Comparison of ENCODE assay signal across 34 cellular contexts in the genomic region with DNA sequence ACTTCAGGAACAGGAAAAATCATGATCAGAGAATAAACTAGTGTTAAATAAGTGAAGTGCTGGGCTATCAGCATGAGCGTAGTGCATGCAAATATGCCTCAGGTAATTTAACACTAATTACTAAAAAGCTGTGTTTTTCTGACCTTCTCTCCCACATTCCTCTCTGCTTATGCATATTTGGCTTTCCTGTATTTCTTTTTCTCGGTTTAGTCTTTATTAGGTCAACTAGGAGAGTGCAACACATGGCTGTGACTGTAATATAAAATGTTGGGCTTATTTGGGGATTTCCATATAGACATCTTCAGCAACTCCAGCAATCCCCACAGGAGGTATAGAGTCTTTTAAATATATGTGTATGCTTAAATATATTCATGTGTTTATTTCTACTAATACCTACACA.
"Had no signal": no experiment of that assay in that cellular context is flagged by ENCODE, and none has a peak within 500 bp of the region (broad histone marks: within the 10 kb centered on the region; RNA-seq: fewer than 3 reads in every experiment).

No MANE protein-coding gene starts in this region.

- H3K9me3 ChIP-seq: ascending aorta had no signal

- H3K27me3 Mint-ChIP-seq: activated B cell treated with CpG ODN at 0.5 μM for 24 hours; activated CD4-positive, alpha-beta memory T cell treated with anti-CD3 and anti-CD28 coated beads, Interleukin-2, amount 10 ng/mL, durations not matched to agents 7 days and 5 days; activated CD4-positive, alpha-beta T cell treated with anti-CD3 and anti-CD28 coated beads for 36 hours; activated CD4-positive, alpha-beta T cell treated with anti-CD3 and anti-CD28 coated beads, Interleukin-2, amount 10 ng/mL, durations not matched to agents 7 days and 5 days; activated CD8-positive, alpha-beta memory T cell treated with anti-CD3 and anti-CD28 coated beads, Interleukin-2, amount 10 ng/mL, durations not matched to agents 7 days and 5 days; activated naive CD4-positive, alpha-beta T cell treated with anti-CD3 and anti-CD28 coated beads, Interleukin-2, amount 10 ng/mL, durations not matched to agents 7 days and 5 days; activated naive CD4-positive, alpha-beta T cell treated with anti-CD3 and anti-CD28 coated beads, Interleukin-2, amount 50 U/mL, for 24 hours; activated naive CD8-positive, alpha-beta T cell; activated naive CD8-positive, alpha-beta T cell treated with anti-CD3 and anti-CD28 coated beads, Interleukin-2, amount 10 ng/mL, durations not matched to agents 7 days and 5 days; activated naive CD8-positive, alpha-beta T cell treated with anti-CD3 and anti-CD28 coated beads, Interleukin-2, amount 50 U/mL, for 24 hours; activated T-cell treated with anti-CD3 and anti-CD28 coated beads, Interleukin-2, amount 50 U/mL, for 24 hours; central memory CD8-positive, alpha-beta T cell had no signal

- DNase-seq: activated B cell treated with CpG ODN at 0.5 μM for 24 hours; activated CD4-positive, alpha-beta memory T cell treated with anti-CD3 and anti-CD28 coated beads, Interleukin-2, amount 10 ng/mL, durations not matched to agents 7 days and 5 days; activated CD4-positive, alpha-beta T cell treated with anti-CD3 and anti-CD28 coated beads for 1 hour; activated CD4-positive, alpha-beta T cell treated with anti-CD3 and anti-CD28 coated beads for 36 hours; activated CD4-positive, alpha-beta T cell treated with anti-CD3 and anti-CD28 coated beads for 48 hours; activated CD4-positive, alpha-beta T cell treated with anti-CD3 and anti-CD28 coated beads, Interleukin-2, amount 10 ng/mL, durations not matched to agents 7 days and 5 days; activated CD4-positive, alpha-beta T cell treated with anti-CD3 and anti-CD28 coated beads, Interleukin-2, amount 50 U/mL, for 48 hours; activated CD8-positive, alpha-beta memory T cell treated with anti-CD3 and anti-CD28 coated beads for 24 hours; activated CD8-positive, alpha-beta memory T cell treated with anti-CD3 and anti-CD28 coated beads, Interleukin-2, amount 10 ng/mL, durations not matched to agents 7 days and 5 days; activated CD8-positive, alpha-beta memory T cell treated with anti-CD3 and anti-CD28 coated beads, Interleukin-2, amount 50 U/mL, for 48 hours; activated CD8-positive, alpha-beta T cell treated with anti-CD3 and anti-CD28 coated beads, Interleukin-2, amount 10 ng/mL, durations not matched to agents 7 days and 5 days; activated effector memory CD4-positive, alpha-beta T cell treated with Interleukin-2 at 50 U/mL for 16 hours; activated gamma-delta T cell; activated naive CD4-positive, alpha-beta T cell treated with anti-CD3 and anti-CD28 coated beads, Interleukin-2, amount 10 ng/mL, durations not matched to agents 7 days and 5 days; activated naive CD4-positive, alpha-beta T cell treated with Interleukin-2 at 50 U/mL for 16 hours; activated naive CD8-positive, alpha-beta T cell treated with anti-CD3 and anti-CD28 coated beads, Interleukin-2, amount 10 ng/mL, durations not matched to agents 7 days and 5 days; activated naive CD8-positive, alpha-beta T cell treated with anti-CD3 and anti-CD28 coated beads, Interleukin-2, amount 50 U/mL, for 24 hours; activated T-cell treated with anti-CD3 and anti-CD28 coated beads, Interleukin-2, amount 50 U/mL, for 24 hours; activated T-cell treated with anti-CD3 and anti-CD28 coated beads, Interleukin-2, amount 50 U/mL, for 48 hours; cerebellar nuclear complex; T-helper 1 cell; T-helper 2 cell; T-helper 9 cell had no signal

- H3K4me3 Mint-ChIP-seq: activated B cell treated with CpG ODN at 0.5 μM for 24 hours; activated CD4-positive, alpha-beta memory T cell treated with anti-CD3 and anti-CD28 coated beads, Interleukin-2, amount 10 ng/mL, durations not matched to agents 7 days and 5 days; activated CD4-positive, alpha-beta T cell treated with anti-CD3 and anti-CD28 coated beads for 36 hours; activated CD4-positive, alpha-beta T cell treated with anti-CD3 and anti-CD28 coated beads, Interleukin-2, amount 10 ng/mL, durations not matched to agents 7 days and 5 days; activated CD8-positive, alpha-beta memory T cell treated with anti-CD3 and anti-CD28 coated beads, Interleukin-2, amount 10 ng/mL, durations not matched to agents 7 days and 5 days; activated CD8-positive, alpha-beta T cell treated with anti-CD3 and anti-CD28 coated beads, Interleukin-2, amount 10 ng/mL, durations not matched to agents 7 days and 5 days; activated naive CD4-positive, alpha-beta T cell treated with anti-CD3 and anti-CD28 coated beads, Interleukin-2, amount 10 ng/mL, durations not matched to agents 7 days and 5 days; activated naive CD4-positive, alpha-beta T cell treated with anti-CD3 and anti-CD28 coated beads, Interleukin-2, amount 50 U/mL, for 24 hours; activated naive CD8-positive, alpha-beta T cell; activated naive CD8-positive, alpha-beta T cell treated with anti-CD3 and anti-CD28 coated beads, Interleukin-2, amount 10 ng/mL, durations not matched to agents 7 days and 5 days; activated naive CD8-positive, alpha-beta T cell treated with anti-CD3 and anti-CD28 coated beads, Interleukin-2, amount 50 U/mL, for 24 hours; activated T-cell treated with anti-CD3 and anti-CD28 coated beads, Interleukin-2, amount 50 U/mL, for 24 hours; brain; central memory CD8-positive, alpha-beta T cell; T-helper 1 cell treated with Interleukin-12 subunit alpha and Interleukin-12 subunit beta and Interleukin-4 antibody, amounts not matched to agents 30 μg/mL and 1 μg/mL, for 36 hours; T-helper 2 cell treated with Interferon-gamma antibody and Interleukin-4, amounts not matched to agents 5 μg/mL and 100 μg/mL, for 36 hours had no signal

- H3K36me3 Mint-ChIP-seq: activated CD8-positive, alpha-beta memory T cell treated with anti-CD3 and anti-CD28 coated beads, Interleukin-2, amount 10 ng/mL, durations not matched to agents 7 days and 5 days; activated naive CD4-positive, alpha-beta T cell treated with anti-CD3 and anti-CD28 coated beads, Interleukin-2, amount 10 ng/mL, durations not matched to agents 7 days and 5 days; activated naive CD4-positive, alpha-beta T cell treated with anti-CD3 and anti-CD28 coated beads, Interleukin-2, amount 50 U/mL, for 24 hours; activated naive CD8-positive, alpha-beta T cell; activated naive CD8-positive, alpha-beta T cell treated with anti-CD3 and anti-CD28 coated beads, Interleukin-2, amount 10 ng/mL, durations not matched to agents 7 days and 5 days; brain had no signal

- H3K36me3 ChIP-seq: ascending aorta, cardiac muscle cell had no signal

- H3K27ac Mint-ChIP-seq: activated B cell treated with CpG ODN at 0.5 μM for 24 hours; activated CD4-positive, alpha-beta memory T cell treated with anti-CD3 and anti-CD28 coated beads, Interleukin-2, amount 10 ng/mL, durations not matched to agents 7 days and 5 days; activated CD4-positive, alpha-beta T cell treated with anti-CD3 and anti-CD28 coated beads for 36 hours; activated CD4-positive, alpha-beta T cell treated with anti-CD3 and anti-CD28 coated beads, Interleukin-2, amount 10 ng/mL, durations not matched to agents 7 days and 5 days; activated CD8-positive, alpha-beta memory T cell treated with anti-CD3 and anti-CD28 coated beads, Interleukin-2, amount 10 ng/mL, durations not matched to agents 7 days and 5 days; activated CD8-positive, alpha-beta T cell treated with anti-CD3 and anti-CD28 coated beads, Interleukin-2, amount 10 ng/mL, durations not matched to agents 7 days and 5 days; activated naive CD4-positive, alpha-beta T cell treated with anti-CD3 and anti-CD28 coated beads, Interleukin-2, amount 10 ng/mL, durations not matched to agents 7 days and 5 days; activated naive CD4-positive, alpha-beta T cell treated with anti-CD3 and anti-CD28 coated beads, Interleukin-2, amount 50 U/mL, for 24 hours; activated naive CD8-positive, alpha-beta T cell; activated naive CD8-positive, alpha-beta T cell treated with anti-CD3 and anti-CD28 coated beads, Interleukin-2, amount 10 ng/mL, durations not matched to agents 7 days and 5 days; activated naive CD8-positive, alpha-beta T cell treated with anti-CD3 and anti-CD28 coated beads, Interleukin-2, amount 50 U/mL, for 24 hours; activated T-cell treated with anti-CD3 and anti-CD28 coated beads, Interleukin-2, amount 50 U/mL, for 24 hours; activated T-helper 2 cell treated with anti-CD3 and anti-CD28 coated beads, Interferon-gamma antibody, Interleukin-2, Interleukin-4, amounts not matched to agents 10 μg/mL and 5 μg/mL and 100 μg/mL, durations not matched to agents 14 hours and 24 hours and 36 hours; brain; T-helper 1 cell treated with Interleukin-12 subunit alpha and Interleukin-12 subunit beta and Interleukin-4 antibody, amounts not matched to agents 30 μg/mL and 1 μg/mL, for 36 hours; T-helper 2 cell treated with Interferon-gamma antibody and Interleukin-4, amounts not matched to agents 5 μg/mL and 100 μg/mL, for 36 hours had no signal

- H3K27ac ChIP-seq: ascending aorta, cardiac muscle cell, VCaP had no signal

- H3K4me1 Mint-ChIP-seq: activated B cell treated with CpG ODN at 0.5 μM for 24 hours; activated CD4-positive, alpha-beta memory T cell treated with anti-CD3 and anti-CD28 coated beads, Interleukin-2, amount 10 ng/mL, durations not matched to agents 7 days and 5 days; activated CD4-positive, alpha-beta T cell treated with anti-CD3 and anti-CD28 coated beads for 36 hours; activated CD4-positive, alpha-beta T cell treated with anti-CD3 and anti-CD28 coated beads, Interleukin-2, amount 10 ng/mL, durations not matched to agents 7 days and 5 days; activated CD8-positive, alpha-beta memory T cell treated with anti-CD3 and anti-CD28 coated beads, Interleukin-2, amount 10 ng/mL, durations not matched to agents 7 days and 5 days; activated naive CD4-positive, alpha-beta T cell treated with anti-CD3 and anti-CD28 coated beads, Interleukin-2, amount 10 ng/mL, durations not matched to agents 7 days and 5 days; activated naive CD4-positive, alpha-beta T cell treated with anti-CD3 and anti-CD28 coated beads, Interleukin-2, amount 50 U/mL, for 24 hours; activated naive CD8-positive, alpha-beta T cell treated with anti-CD3 and anti-CD28 coated beads, Interleukin-2, amount 10 ng/mL, durations not matched to agents 7 days and 5 days; activated naive CD8-positive, alpha-beta T cell treated with anti-CD3 and anti-CD28 coated beads, Interleukin-2, amount 50 U/mL, for 24 hours; central memory CD8-positive, alpha-beta T cell had no signal

- ATAC-seq: activated CD4-positive, alpha-beta T cell treated with anti-CD3 and anti-CD28 coated beads for 36 hours; activated CD4-positive, CD25-positive, alpha-beta regulatory T cell treated with anti-CD3 and anti-CD28 coated beads, Interleukin-2, amount 50 U/mL, for 24 hours; activated CD8-positive, alpha-beta memory T cell treated with anti-CD3 and anti-CD28 coated beads, Interleukin-2, amount 10 ng/mL, durations not matched to agents 7 days and 5 days; activated CD8-positive, alpha-beta T cell treated with anti-CD3 and anti-CD28 coated beads, Interleukin-2, amount 10 ng/mL, durations not matched to agents 7 days and 5 days; activated naive CD8-positive, alpha-beta T cell treated with anti-CD3 and anti-CD28 coated beads, Interleukin-2, amount 50 U/mL, for 24 hours had no signal

- H3K4me1 ChIP-seq: ascending aorta had no signal

- H3K27me3 ChIP-seq: ascending aorta, cardiac muscle cell had no signal

- H3K4me3 ChIP-seq: ascending aorta, cardiac muscle cell had no signal
